ENCODE assay signal across 8 cellular contexts in genomic region chr21:34801519-34802132, GRCh38.
DNase-seq lines count a peak whose midpoint lies in the region; ATAC-seq and TF ChIP-seq lines count a peak whose summit lies in the region.

No MANE protein-coding gene starts in this region.

- 40% methylated on average over 2 of the region's 2 CpGs for WGBS in right lobe of liver (ENCODE audit: insufficient coverage, low coverage, low lambda C conversion rate, missing lambda C conversion rate)

- intact Hi-C loops in CD4-positive, alpha-beta memory T cell (cut with micrococcal nuclease) = loop anchor here (1.0 kb wide), 1 partner anchor 599 kb away; no protein-coding TSS in a partner anchor
- intact Hi-C loops in right lobe of liver (cut with DNase I) = no loop called here

- no peak overlapping the region for H3K4me3 Mint-ChIP-seq in CD4-positive, alpha-beta memory T cell

- H3K4me1 ChIP-seq in CD4-positive, alpha-beta memory T cell (ENCODE audit: insufficient read depth, low read length) = no peaks in the 10 kb centered on the region
- H3K4me1 ChIP-seq in right lobe of liver = peaks cover 0 to 25% (median 5%) of the 10 kb centered on the region in 4 donors

- CTCF ChIA-PET in CD4-positive, alpha-beta memory T cell (lab: Charles Lee; ENCODE audit: partially characterized antibody) = interaction anchor here (1.0 to 1.5 kb wide), 3 partner anchors 595 to 1227 kb away, joined by 3 to 4 read pairs (median 4); no protein-coding TSS in a partner anchor

- no peak overlapping the region for H3K27ac ChIP-seq in CD4-positive, alpha-beta memory T cell (ENCODE audit: low read depth, low read length)
- H3K27ac ChIP-seq in right lobe of liver = no peak overlapping the region

- no peak for TF ChIP-seq POLR2A in right lobe of liver (IDR thresholded peaks at IDR 0.05)

- DNase-seq in CD4-positive, alpha-beta memory T cell = no peak
- DNase-seq in H4 (ENCODE audit: low spot score) = peak; percentile 30
- DNase-seq in activated gamma-delta T cell treated with anti-CD3 and anti-CD28 coated beads, Interleukin-2, amount 50 U/mL, for 16 hours (ENCODE audit: low read depth) = peak; percentile 11
- DNase-seq in right lobe of liver = no peak
- DNase-seq in T-helper 2 cell = no peak

- peaks cover 17 to 32% (median 21%) of the 10 kb centered on the region in 4 donors for H3K4me1 Mint-ChIP-seq in CD4-positive, alpha-beta memory T cell

- peaks cover 34 to 68% of the 10 kb centered on the region in 2 donors for H3K36me3 Mint-ChIP-seq in CD4-positive, alpha-beta memory T cell

- H3K27me3 Mint-ChIP-seq in CD4-positive, alpha-beta memory T cell = no peaks in the 10 kb centered on the region

- no peaks in the 10 kb centered on the region for H3K9me3 Mint-ChIP-seq in CD4-positive, alpha-beta memory T cell

- peaks cover 53% of the 10 kb centered on the region for H3K36me3 ChIP-seq in CD4-positive, alpha-beta memory T cell (ENCODE audit: insufficient read depth, low read length)
- peaks cover 0 to 3% (median 0%) of the 10 kb centered on the region in 4 donors for H3K36me3 ChIP-seq in right lobe of liver

- no peak overlapping the region for H3K4me3 ChIP-seq in CD4-positive, alpha-beta memory T cell (ENCODE audit: low read length in 2 of 2)
- H3K4me3 ChIP-seq in right lobe of liver = no peak overlapping the region

- peak in 3 of 4 donors; percentile 4 to 29 (median 22) for TF ChIP-seq CTCF in right lobe of liver (IDR thresholded peaks at IDR 0.05)

- H3K9me3 ChIP-seq in CD4-positive, alpha-beta memory T cell (ENCODE audit: control insufficient read depth in 1 of 2, low read length in 2 of 2) = no peaks in the 10 kb centered on the region
- no peaks in the 10 kb centered on the region for H3K9me3 ChIP-seq in right lobe of liver

- peak in 3 of 4 donors; percentile 12 to 36 (median 21) for ATAC-seq in right lobe of liver
- no peak for ATAC-seq in GM18858 (IDR thresholded peaks at IDR 0.05; ENCODE audit: unreplicated experiment)
- ATAC-seq in GM18498 (IDR thresholded peaks at IDR 0.05; ENCODE audit: unreplicated experiment) = no peak
- ATAC-seq in GM19455 (IDR thresholded peaks at IDR 0.05; ENCODE audit: unreplicated experiment) = no peak

- H3K27me3 ChIP-seq in CD4-positive, alpha-beta memory T cell (ENCODE audit: insufficient read depth, low read length) = no peaks in the 10 kb centered on the region
- no peaks in the 10 kb centered on the region for H3K27me3 ChIP-seq in right lobe of liver

- H3K27ac Mint-ChIP-seq in CD4-positive, alpha-beta memory T cell = peak overlapping the region in 6 of 7 donors; percentile 6 to 72 (median 57)

- POLR2A ChIA-PET in CD4-positive, alpha-beta memory T cell (lab: Charles Lee; ENCODE audit: partially characterized antibody) = no interaction called here

Comparison
In these comparisons a context has a peak if more than half of its experiments do, and no peak if none do; other contexts are left out.
1. DNase-seq: peak in H4 (single experiment) and activated gamma-delta T cell treated with anti-CD3 and anti-CD28 coated beads, Interleukin-2, amount 50 U/mL, for 16 hours (single experiment); none in CD4-positive, alpha-beta memory T cell (0 of 5), right lobe of liver (0 of 3) and T-helper 2 cell (0 of 5).
2. ATAC-seq: peak in right lobe of liver (3 of 4); none in GM18858 (single experiment), GM18498 (single experiment) and GM19455 (single experiment).